In genomic region chr4:158810487-158811215, GRCh38 we compare ENCODE assay signal across 1 cellular context.
TF ChIP-seq lines count a peak whose summit lies in the region.

No MANE protein-coding gene starts in this region.

TF ChIP-seq in HEK293, 187 proteins besides CTCF, POLR2A, EP300 and RAD21 (continued from another document and continues in another):
- TF ChIP-seq, protein P1, sequence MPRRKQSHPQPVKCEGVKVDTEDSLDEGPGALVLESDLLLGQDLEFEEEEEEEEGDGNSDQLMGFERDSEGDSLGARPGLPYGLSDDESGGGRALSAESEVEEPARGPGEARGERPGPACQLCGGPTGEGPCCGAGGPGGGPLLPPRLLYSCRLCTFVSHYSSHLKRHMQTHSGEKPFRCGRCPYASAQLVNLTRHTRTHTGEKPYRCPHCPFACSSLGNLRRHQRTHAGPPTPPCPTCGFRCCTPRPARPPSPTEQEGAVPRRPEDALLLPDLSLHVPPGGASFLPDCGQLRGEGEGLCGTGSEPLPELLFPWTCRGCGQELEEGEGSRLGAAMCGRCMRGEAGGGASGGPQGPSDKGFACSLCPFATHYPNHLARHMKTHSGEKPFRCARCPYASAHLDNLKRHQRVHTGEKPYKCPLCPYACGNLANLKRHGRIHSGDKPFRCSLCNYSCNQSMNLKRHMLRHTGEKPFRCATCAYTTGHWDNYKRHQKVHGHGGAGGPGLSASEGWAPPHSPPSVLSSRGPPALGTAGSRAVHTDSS (tag by site-specific recombination; IDR thresholded peaks at IDR 0.05): no peak
- TF ChIP-seq GLIS2 (tag by site-specific recombination; IDR thresholded peaks at IDR 0.05): no peak; the same call in 1 of the 2 replicates
- TF ChIP-seq ZBTB48 (tag by site-specific recombination; IDR thresholded peaks at IDR 0.05): no peak
- TF ChIP-seq ZNF48 (tag by site-specific recombination; IDR thresholded peaks at IDR 0.05): no peak
- TF ChIP-seq ZNF280C (tag by site-specific recombination; IDR thresholded peaks at IDR 0.05): no peak
- no peak for TF ChIP-seq ZNF211 (tag by site-specific recombination; IDR thresholded peaks at IDR 0.05; ENCODE audit: low read depth)
- TF ChIP-seq ZNF184 (tag by site-specific recombination; IDR thresholded peaks at IDR 0.05): peak; percentile 75; the same call in 1 of the 2 replicates
- peak; percentile 96 for TF ChIP-seq FEZF1 (tag by site-specific recombination; IDR thresholded peaks at IDR 0.05)
- no peak for TF ChIP-seq ZNF510 (tag by site-specific recombination; IDR thresholded peaks at IDR 0.05; ENCODE audit: insufficient replicate concordance)
- no peak for TF ChIP-seq ZNF175 (tag by site-specific recombination; IDR thresholded peaks at IDR 0.05)
- TF ChIP-seq, protein P2, sequence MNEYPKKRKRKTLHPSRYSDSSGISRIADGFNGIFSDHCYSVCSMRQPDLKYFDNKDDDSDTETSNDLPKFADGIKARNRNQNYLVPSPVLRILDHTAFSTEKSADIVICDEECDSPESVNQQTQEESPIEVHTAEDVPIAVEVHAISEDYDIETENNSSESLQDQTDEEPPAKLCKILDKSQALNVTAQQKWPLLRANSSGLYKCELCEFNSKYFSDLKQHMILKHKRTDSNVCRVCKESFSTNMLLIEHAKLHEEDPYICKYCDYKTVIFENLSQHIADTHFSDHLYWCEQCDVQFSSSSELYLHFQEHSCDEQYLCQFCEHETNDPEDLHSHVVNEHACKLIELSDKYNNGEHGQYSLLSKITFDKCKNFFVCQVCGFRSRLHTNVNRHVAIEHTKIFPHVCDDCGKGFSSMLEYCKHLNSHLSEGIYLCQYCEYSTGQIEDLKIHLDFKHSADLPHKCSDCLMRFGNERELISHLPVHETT (tag by site-specific recombination; IDR thresholded peaks at IDR 0.05): no peak
- TF ChIP-seq ZNF660 (tag by site-specific recombination; IDR thresholded peaks at IDR 0.05): no peak; the same call in 1 of the 2 replicates
- TF ChIP-seq ZNF394 (tag by site-specific recombination; IDR thresholded peaks at IDR 0.05; ENCODE audit: borderline replicate concordance): no peak
- TF ChIP-seq ZNF768 (tag by site-specific recombination; IDR thresholded peaks at IDR 0.05): no peak
- peak; percentile 11; the same call in 1 of the 2 replicates for TF ChIP-seq TRIM28 (IDR thresholded peaks at IDR 0.05; ENCODE audit: borderline replicate concordance, low read length)
- TF ChIP-seq SETDB1 (IDR thresholded peaks at IDR 0.05; ENCODE audit: insufficient read length, low read length): no peak
- peak; percentile 71 for TF ChIP-seq INSM2 (tag by site-specific recombination; IDR thresholded peaks at IDR 0.05)
- no peak for TF ChIP-seq HOXD13 (CRISPR knock-in tag; IDR thresholded peaks at IDR 0.05; ENCODE audit: borderline replicate concordance)
- TF ChIP-seq, protein P3, sequence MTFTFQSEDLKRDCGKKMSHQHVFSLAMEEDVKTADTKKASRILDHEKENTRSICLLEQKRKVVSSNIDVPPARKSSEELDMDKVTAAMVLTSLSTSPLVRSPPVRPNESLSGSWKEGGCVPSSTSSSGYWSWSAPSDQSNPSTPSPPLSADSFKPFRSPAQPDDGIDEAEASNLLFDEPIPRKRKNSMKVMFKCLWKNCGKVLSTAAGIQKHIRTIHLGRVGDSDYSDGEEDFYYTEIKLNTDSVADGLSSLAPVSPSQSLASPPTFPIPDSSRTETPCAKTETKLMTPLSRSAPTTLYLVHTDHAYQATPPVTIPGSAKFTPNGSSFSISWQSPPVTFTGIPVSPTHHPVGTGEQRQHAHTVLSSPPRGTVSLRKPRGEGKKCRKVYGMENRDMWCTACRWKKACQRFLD (tag by site-specific recombination; IDR thresholded peaks at IDR 0.05): no peak
- TF ChIP-seq, protein P4, sequence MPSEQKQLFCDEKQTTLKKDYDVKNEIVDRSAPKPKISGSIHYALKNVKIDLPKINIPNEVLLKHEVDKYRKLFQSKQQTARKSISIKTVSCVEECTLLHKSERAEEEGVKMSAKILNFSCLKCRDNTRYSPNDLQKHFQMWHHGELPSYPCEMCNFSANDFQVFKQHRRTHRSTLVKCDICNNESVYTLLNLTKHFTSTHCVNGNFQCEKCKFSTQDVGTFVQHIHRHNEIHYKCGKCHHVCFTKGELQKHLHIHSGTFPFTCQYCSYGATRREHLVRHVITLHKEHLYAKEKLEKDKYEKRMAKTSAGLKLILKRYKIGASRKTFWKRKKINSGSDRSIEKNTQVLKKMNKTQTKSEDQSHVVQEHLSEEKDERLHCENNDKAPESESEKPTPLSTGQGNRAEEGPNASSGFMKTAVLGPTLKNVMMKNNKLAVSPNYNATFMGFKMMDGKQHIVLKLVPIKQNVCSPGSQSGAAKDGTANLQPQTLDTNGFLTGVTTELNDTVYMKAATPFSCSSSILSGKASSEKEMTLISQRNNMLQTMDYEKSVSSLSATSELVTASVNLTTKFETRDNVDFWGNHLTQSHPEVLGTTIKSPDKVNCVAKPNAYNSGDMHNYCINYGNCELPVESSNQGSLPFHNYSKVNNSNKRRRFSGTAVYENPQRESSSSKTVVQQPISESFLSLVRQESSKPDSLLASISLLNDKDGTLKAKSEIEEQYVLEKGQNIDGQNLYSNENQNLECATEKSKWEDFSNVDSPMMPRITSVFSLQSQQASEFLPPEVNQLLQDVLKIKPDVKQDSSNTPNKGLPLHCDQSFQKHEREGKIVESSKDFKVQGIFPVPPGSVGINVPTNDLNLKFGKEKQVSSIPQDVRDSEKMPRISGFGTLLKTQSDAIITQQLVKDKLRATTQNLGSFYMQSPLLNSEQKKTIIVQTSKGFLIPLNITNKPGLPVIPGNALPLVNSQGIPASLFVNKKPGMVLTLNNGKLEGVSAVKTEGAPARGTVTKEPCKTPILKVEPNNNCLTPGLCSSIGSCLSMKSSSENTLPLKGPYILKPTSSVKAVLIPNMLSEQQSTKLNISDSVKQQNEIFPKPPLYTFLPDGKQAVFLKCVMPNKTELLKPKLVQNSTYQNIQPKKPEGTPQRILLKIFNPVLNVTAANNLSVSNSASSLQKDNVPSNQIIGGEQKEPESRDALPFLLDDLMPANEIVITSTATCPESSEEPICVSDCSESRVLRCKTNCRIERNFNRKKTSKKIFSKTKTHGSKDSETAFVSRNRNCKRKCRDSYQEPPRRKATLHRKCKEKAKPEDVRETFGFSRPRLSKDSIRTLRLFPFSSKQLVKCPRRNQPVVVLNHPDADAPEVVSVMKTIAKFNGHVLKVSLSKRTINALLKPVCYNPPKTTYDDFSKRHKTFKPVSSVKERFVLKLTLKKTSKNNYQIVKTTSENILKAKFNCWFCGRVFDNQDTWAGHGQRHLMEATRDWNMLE (tag by site-specific recombination; conservative IDR thresholded peaks at IDR 0.05; ENCODE audit: low read depth): no peak
- TF ChIP-seq ZIC2 (tag by site-specific recombination; IDR thresholded peaks at IDR 0.05): peak; percentile 46; the same call in 1 of the 2 replicates
- peak; percentile 72; the same call in 1 of the 2 replicates for TF ChIP-seq TCF7L2 (IDR thresholded peaks at IDR 0.05; ENCODE audit: borderline replicate concordance, low read depth, low read length)
- no peak for TF ChIP-seq ZNF202 (tag by site-specific recombination; IDR thresholded peaks at IDR 0.05; ENCODE audit: borderline replicate concordance)
- TF ChIP-seq KLF7 (tag by site-specific recombination; IDR thresholded peaks at IDR 0.05; ENCODE audit: borderline replicate concordance): peak; percentile 59; the same call in 1 of the 2 replicates
- peak; percentile 89 for TF ChIP-seq TSHZ1 (tag by site-specific recombination; IDR thresholded peaks at IDR 0.05; ENCODE audit: borderline replicate concordance)
- peak; percentile 81 for TF ChIP-seq KLF10 (tag by site-specific recombination; IDR thresholded peaks at IDR 0.05)
- TF ChIP-seq ZNF404 (tag by site-specific recombination; IDR thresholded peaks at IDR 0.05): no peak
- peak; percentile 44; the same call in 1 of the 2 replicates for TF ChIP-seq BCL11A (tag by site-specific recombination; IDR thresholded peaks at IDR 0.05; ENCODE audit: low read depth)
- TF ChIP-seq, protein P5, sequence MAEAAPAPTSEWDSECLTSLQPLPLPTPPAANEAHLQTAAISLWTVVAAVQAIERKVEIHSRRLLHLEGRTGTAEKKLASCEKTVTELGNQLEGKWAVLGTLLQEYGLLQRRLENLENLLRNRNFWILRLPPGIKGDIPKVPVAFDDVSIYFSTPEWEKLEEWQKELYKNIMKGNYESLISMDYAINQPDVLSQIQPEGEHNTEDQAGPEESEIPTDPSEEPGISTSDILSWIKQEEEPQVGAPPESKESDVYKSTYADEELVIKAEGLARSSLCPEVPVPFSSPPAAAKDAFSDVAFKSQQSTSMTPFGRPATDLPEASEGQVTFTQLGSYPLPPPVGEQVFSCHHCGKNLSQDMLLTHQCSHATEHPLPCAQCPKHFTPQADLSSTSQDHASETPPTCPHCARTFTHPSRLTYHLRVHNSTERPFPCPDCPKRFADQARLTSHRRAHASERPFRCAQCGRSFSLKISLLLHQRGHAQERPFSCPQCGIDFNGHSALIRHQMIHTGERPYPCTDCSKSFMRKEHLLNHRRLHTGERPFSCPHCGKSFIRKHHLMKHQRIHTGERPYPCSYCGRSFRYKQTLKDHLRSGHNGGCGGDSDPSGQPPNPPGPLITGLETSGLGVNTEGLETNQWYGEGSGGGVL (tag by site-specific recombination; IDR thresholded peaks at IDR 0.05): no peak
- no peak for TF ChIP-seq HOXA7 (CRISPR knock-in tag; IDR thresholded peaks at IDR 0.05; ENCODE audit: borderline replicate concordance)
- TF ChIP-seq, protein P6, sequence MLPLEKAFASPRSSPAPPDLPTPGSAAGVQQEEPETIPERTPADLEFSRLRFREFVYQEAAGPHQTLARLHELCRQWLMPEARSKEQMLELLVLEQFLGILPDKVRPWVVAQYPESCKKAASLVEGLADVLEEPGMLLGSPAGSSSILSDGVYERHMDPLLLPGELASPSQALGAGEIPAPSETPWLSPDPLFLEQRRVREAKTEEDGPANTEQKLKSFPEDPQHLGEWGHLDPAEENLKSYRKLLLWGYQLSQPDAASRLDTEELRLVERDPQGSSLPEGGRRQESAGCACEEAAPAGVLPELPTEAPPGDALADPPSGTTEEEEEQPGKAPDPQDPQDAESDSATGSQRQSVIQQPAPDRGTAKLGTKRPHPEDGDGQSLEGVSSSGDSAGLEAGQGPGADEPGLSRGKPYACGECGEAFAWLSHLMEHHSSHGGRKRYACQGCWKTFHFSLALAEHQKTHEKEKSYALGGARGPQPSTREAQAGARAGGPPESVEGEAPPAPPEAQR (tag by site-specific recombination; IDR thresholded peaks at IDR 0.05): no peak
- no peak for TF ChIP-seq ZNF302 (tag by site-specific recombination; IDR thresholded peaks at IDR 0.05; ENCODE audit: low read depth)
- TF ChIP-seq ZNF626 (tag by site-specific recombination; IDR thresholded peaks at IDR 0.05): no peak
- TF ChIP-seq ZNF366 (tag by site-specific recombination; conservative IDR thresholded peaks at IDR 0.05): peak; percentile 80
- no peak for TF ChIP-seq ZNF514 (tag by site-specific recombination; IDR thresholded peaks at IDR 0.05)
- no peak for TF ChIP-seq ZNF791 (tag by site-specific recombination; IDR thresholded peaks at IDR 0.05)
- TF ChIP-seq MEIS1 (CRISPR knock-in tag; IDR thresholded peaks at IDR 0.05; ENCODE audit: borderline replicate concordance): no peak
- TF ChIP-seq ZNF248 (tag by site-specific recombination; IDR thresholded peaks at IDR 0.05): no peak
- no peak for TF ChIP-seq YY1 (tag by site-specific recombination; IDR thresholded peaks at IDR 0.05)
- peak; percentile 22; the same call in 1 of the 2 replicates for TF ChIP-seq ZNF654 (tag by site-specific recombination; IDR thresholded peaks at IDR 0.05; ENCODE audit: low read depth)
- TF ChIP-seq ZNF792 (tag by site-specific recombination; IDR thresholded peaks at IDR 0.05): no peak
- TF ChIP-seq ZNF391 (tag by site-specific recombination; IDR thresholded peaks at IDR 0.05; ENCODE audit: borderline replicate concordance, low read depth): no peak
- TF ChIP-seq ZFP3 (tag by site-specific recombination; IDR thresholded peaks at IDR 0.05; ENCODE audit: low read depth): no peak
